ENCODE assay signal across 11 cellular contexts in the genomic region with DNA sequence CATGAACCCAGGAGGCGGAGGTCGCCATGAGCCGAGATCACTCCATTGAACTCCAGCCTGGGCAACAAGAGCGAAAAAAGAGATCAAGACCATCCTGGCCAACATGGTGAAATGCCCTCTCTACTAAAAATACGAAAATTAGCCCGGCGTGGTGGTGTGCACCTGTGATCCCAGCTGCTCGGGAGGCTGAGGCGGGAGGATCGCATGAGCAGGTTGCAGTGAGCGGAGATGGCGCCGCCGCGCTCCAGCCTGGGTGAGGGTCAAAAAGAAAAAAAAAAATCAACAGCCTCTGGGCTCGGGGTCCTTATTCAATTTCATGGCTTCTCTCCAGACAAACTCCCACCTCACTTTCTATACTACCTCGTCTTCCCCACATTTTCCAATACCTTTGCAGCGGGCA. TPM values are rescaled to one million over a fixed set of nuclear protein-coding genes. Genes with fewer than 3 reads are reported as not detected.
"Had no signal": no experiment of that assay in that cellular context is flagged by ENCODE, and none has a peak within 500 bp of the region (broad histone marks: within the 10 kb centered on the region; RNA-seq: fewer than 3 reads in every experiment).

No MANE protein-coding gene starts in this region.

- H3K9me3 Mint-ChIP-seq: GM23338, HFFc6 had no signal

- H3K9me3 ChIP-seq: HAP-1 had no signal

- DNase-seq: HFFc6, IMR-90, KG1 had no signal

- H3K27ac ChIP-seq: HL-60 had no signal

- H3K4me2 ChIP-seq: GM23338 had no signal

- H2AFZ ChIP-seq: GM23338 had no signal

- ATAC-seq: GM23338, HCT116, K562 had no signal

- H3K4me3 Mint-ChIP-seq: GM23338, HFFc6 had no signal

- H3K4me3 ChIP-seq: GM23338, HAP-1, K562 had no signal

- FAIRE-seq: K562 had no signal

- H3K4me1 ChIP-seq: HAP-1 had no signal

- H3K36me3 ChIP-seq: HAP-1 had no signal

- H3K27ac Mint-ChIP-seq: GM23338, HFFc6 had no signal

RNA-seq across cellular contexts. Expression of a gene that starts 3.2 kb away (rescaled TPM):
- total RNA-seq: GM23338, H4, H7, HFFc6, HT1080, IMR-90, K562 had no signal
- polyA plus RNA-seq: IMR-90 had no signal
